ENCODE assay signal across 10 cellular contexts in the genomic region with DNA sequence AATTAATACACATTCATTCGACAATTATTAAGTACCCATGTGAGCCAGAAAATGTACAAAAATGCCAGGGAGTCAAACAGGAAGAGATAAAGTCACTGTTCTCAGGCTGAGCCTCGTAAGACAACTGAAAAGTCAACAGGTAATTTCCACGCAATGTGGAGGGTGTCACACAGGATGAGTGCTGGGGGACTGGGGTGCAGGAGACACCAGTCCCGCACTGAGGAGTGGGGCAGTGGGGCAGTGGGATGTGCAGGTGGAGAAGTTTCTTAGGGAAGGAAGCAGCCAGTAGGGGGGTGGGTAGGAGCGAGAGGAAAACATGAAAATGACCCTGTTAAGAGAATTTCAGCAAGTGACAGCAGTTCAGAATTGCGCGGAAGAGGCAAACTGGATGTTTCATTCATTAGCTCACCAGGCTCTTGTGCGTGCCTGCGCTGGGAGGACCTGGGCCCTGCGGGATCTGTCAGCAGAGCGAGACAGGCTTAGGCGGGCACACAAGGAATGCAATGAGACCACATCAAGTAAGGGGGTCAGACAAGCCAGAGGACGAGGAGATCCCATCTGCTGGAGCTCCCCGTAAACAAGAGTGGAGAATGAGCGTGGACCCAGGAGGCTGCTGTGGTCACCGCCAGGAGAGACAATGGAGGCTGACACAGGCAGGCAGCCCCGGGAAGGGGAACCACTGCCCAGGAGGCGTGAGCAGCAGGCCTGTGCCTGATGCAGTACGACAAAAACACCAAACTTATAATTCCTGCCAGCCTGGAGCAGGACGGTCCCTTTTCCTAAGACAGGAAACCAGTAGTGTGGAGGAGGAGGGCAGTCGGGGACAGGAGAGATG. TPM values are rescaled to one million over a fixed set of nuclear protein-coding genes. Genes with fewer than 3 reads are reported as not detected.
DNase-seq lines count a peak whose midpoint lies in the region; ATAC-seq and TF ChIP-seq lines count a peak whose summit lies in the region.
"Had no signal": no experiment of that assay in that cellular context is flagged by ENCODE, and none has a peak within 500 bp of the region (broad histone marks: within the 10 kb centered on the region; RNA-seq: fewer than 3 reads in every experiment).

No MANE protein-coding gene starts in this region.

- TF ChIP-seq EP300 in esophagus muscularis mucosa (IDR thresholded peaks at IDR 0.05): no peak

- H3K27ac Mint-ChIP-seq in activated naive CD4-positive, alpha-beta T cell treated with anti-CD3 and anti-CD28 coated beads for 36 hours: no peak overlapping the region
- peak overlapping the region; percentile 90 for H3K27ac Mint-ChIP-seq in activated T-helper 17 cell treated with anti-CD3 and anti-CD28 coated beads, Interleukin-2, amount 50 U/mL, for 72 hours
- peak overlapping the region; percentile 62 for H3K27ac Mint-ChIP-seq in stimulated activated memory B cell treated with anti-CD40 and anti-IgM and Interleukin-4, amounts not matched to agents 10 μg/mL and 1 μg/mL and 100 μg/mL, for 72 hours

- peaks cover 0 to 14% (median 6%) of the 10 kb centered on the region in 4 donors for H3K36me3 ChIP-seq in esophagus muscularis mucosa

- intact Hi-C loops in activated naive CD4-positive, alpha-beta T cell treated with anti-CD3 and anti-CD28 coated beads for 36 hours (cut with micrococcal nuclease): no loop called here
- intact Hi-C loops in esophagus muscularis mucosa (cut with DNase I): no loop called here

- no peaks in the 10 kb centered on the region for H3K9me3 Mint-ChIP-seq in activated naive CD4-positive, alpha-beta T cell treated with anti-CD3 and anti-CD28 coated beads for 36 hours
- H3K9me3 Mint-ChIP-seq in activated T-helper 17 cell treated with anti-CD3 and anti-CD28 coated beads, Interleukin-2, amount 50 U/mL, for 72 hours: no peaks in the 10 kb centered on the region
- no peaks in the 10 kb centered on the region for H3K9me3 Mint-ChIP-seq in stimulated activated memory B cell treated with anti-CD40 and anti-IgM and Interleukin-4, amounts not matched to agents 10 μg/mL and 1 μg/mL and 100 μg/mL, for 72 hours
- H3K9me3 Mint-ChIP-seq: activated B cell treated with CpG ODN at 0.5 μM for 24 hours had no signal

- no peak overlapping the region for H3K4me3 ChIP-seq in esophagus muscularis mucosa

- 88% methylated on average over 21 of the region's 21 CpGs for WGBS in esophagus muscularis mucosa

- H3K27me3 ChIP-seq in esophagus muscularis mucosa: no peaks in the 10 kb centered on the region

- H3K4me3 Mint-ChIP-seq in activated naive CD4-positive, alpha-beta T cell treated with anti-CD3 and anti-CD28 coated beads for 36 hours: peak overlapping the region; percentile 13
- H3K4me3 Mint-ChIP-seq in activated T-helper 17 cell treated with anti-CD3 and anti-CD28 coated beads, Interleukin-2, amount 50 U/mL, for 72 hours: peak overlapping the region; percentile 69
- H3K4me3 Mint-ChIP-seq in stimulated activated memory B cell treated with anti-CD40 and anti-IgM and Interleukin-4, amounts not matched to agents 10 μg/mL and 1 μg/mL and 100 μg/mL, for 72 hours: no peak overlapping the region

- no peak for TF ChIP-seq POLR2A in esophagus muscularis mucosa (IDR thresholded peaks at IDR 0.05; ENCODE audit: low read depth)

- H3K4me1 ChIP-seq in esophagus muscularis mucosa: peaks cover 48 to 82% (median 77%) of the 10 kb centered on the region in 4 donors

- TF ChIP-seq CTCF in esophagus muscularis mucosa (IDR thresholded peaks at IDR 0.05): no peak

- peaks cover 54% of the 10 kb centered on the region for H3K4me1 Mint-ChIP-seq in activated naive CD4-positive, alpha-beta T cell treated with anti-CD3 and anti-CD28 coated beads for 36 hours (ENCODE audit: low read depth)
- H3K4me1 Mint-ChIP-seq in activated T-helper 17 cell treated with anti-CD3 and anti-CD28 coated beads, Interleukin-2, amount 50 U/mL, for 72 hours: peaks cover 64% of the 10 kb centered on the region
- peaks cover 79% of the 10 kb centered on the region for H3K4me1 Mint-ChIP-seq in stimulated activated memory B cell treated with anti-CD40 and anti-IgM and Interleukin-4, amounts not matched to agents 10 μg/mL and 1 μg/mL and 100 μg/mL, for 72 hours

- no peak for DNase-seq in activated naive CD4-positive, alpha-beta T cell treated with anti-CD3 and anti-CD28 coated beads for 36 hours
- no peak for DNase-seq in activated naive CD4-positive, alpha-beta T cell treated with Interleukin-2 at 50 U/mL for 16 hours
- DNase-seq in inferior parietal cortex (ENCODE audit: extremely low spot score) (peak; percentile 22), esophagus muscularis mucosa (ENCODE audit: extremely low spot score) (no peak)
- DNase-seq: activated B cell treated with CpG ODN at 0.5 μM for 24 hours had no signal

- H3K27me3 Mint-ChIP-seq in activated naive CD4-positive, alpha-beta T cell treated with anti-CD3 and anti-CD28 coated beads for 36 hours (ENCODE audit: low read depth): no peaks in the 10 kb centered on the region
- no peaks in the 10 kb centered on the region for H3K27me3 Mint-ChIP-seq in activated T-helper 17 cell treated with anti-CD3 and anti-CD28 coated beads, Interleukin-2, amount 50 U/mL, for 72 hours
- no peaks in the 10 kb centered on the region for H3K27me3 Mint-ChIP-seq in stimulated activated memory B cell treated with anti-CD40 and anti-IgM and Interleukin-4, amounts not matched to agents 10 μg/mL and 1 μg/mL and 100 μg/mL, for 72 hours
- H3K27me3 Mint-ChIP-seq: activated B cell treated with CpG ODN at 0.5 μM for 24 hours had no signal

- H3K9me3 ChIP-seq in esophagus muscularis mucosa: no peaks in the 10 kb centered on the region
- H3K9me3 ChIP-seq: lower lobe of right lung had no signal

- peaks cover 2% of the 10 kb centered on the region for H3K36me3 Mint-ChIP-seq in activated naive CD4-positive, alpha-beta T cell treated with anti-CD3 and anti-CD28 coated beads for 36 hours (ENCODE audit: low read depth)
- H3K36me3 Mint-ChIP-seq in activated T-helper 17 cell treated with anti-CD3 and anti-CD28 coated beads, Interleukin-2, amount 50 U/mL, for 72 hours (ENCODE audit: low read depth): peaks cover 21% of the 10 kb centered on the region
- H3K36me3 Mint-ChIP-seq in stimulated activated memory B cell treated with anti-CD40 and anti-IgM and Interleukin-4, amounts not matched to agents 10 μg/mL and 1 μg/mL and 100 μg/mL, for 72 hours: peaks cover 10% of the 10 kb centered on the region

- no peak overlapping the region for H3K27ac ChIP-seq in esophagus muscularis mucosa (replicated peaks in 1 of 4)

- CTCF ChIA-PET in activated naive CD4-positive, alpha-beta T cell treated with anti-CD3 and anti-CD28 coated beads for 36 hours (lab: Charles Lee): no interaction called here

- ATAC-seq in activated T-helper 17 cell treated with anti-CD3 and anti-CD28 coated beads, Interleukin-2, amount 50 U/mL, for 72 hours (replicated peaks): no peak
- no peak for ATAC-seq in stimulated activated memory B cell treated with anti-CD40 and anti-IgM and Interleukin-4, amounts not matched to agents 10 μg/mL and 1 μg/mL and 100 μg/mL, for 72 hours
- no peak for ATAC-seq in HG03439 (IDR thresholded peaks at IDR 0.05; ENCODE audit: unreplicated experiment)
- ATAC-seq in GM19463 (IDR thresholded peaks at IDR 0.05; ENCODE audit: unreplicated experiment): no peak

RNA-seq across cellular contexts. Expression of a gene that starts 21.0 kb away (rescaled TPM):
- total RNA-seq in activated naive CD4-positive, alpha-beta T cell treated with anti-CD3 and anti-CD28 coated beads for 36 hours: 10 to 100 TPM; 32.6 to 35.2 TPM
- total RNA-seq in activated T-helper 17 cell treated with anti-CD3 and anti-CD28 coated beads, Interleukin-2, amount 50 U/mL, for 72 hours: 10 to 100 TPM; 37.8 to 46.2 TPM
- total RNA-seq in esophagus muscularis mucosa: 10 to 100 TPM; 21.0 to 52.7 (median 30.5) TPM
